1 cellular context compared by ENCODE assay signal in the genomic region with DNA sequence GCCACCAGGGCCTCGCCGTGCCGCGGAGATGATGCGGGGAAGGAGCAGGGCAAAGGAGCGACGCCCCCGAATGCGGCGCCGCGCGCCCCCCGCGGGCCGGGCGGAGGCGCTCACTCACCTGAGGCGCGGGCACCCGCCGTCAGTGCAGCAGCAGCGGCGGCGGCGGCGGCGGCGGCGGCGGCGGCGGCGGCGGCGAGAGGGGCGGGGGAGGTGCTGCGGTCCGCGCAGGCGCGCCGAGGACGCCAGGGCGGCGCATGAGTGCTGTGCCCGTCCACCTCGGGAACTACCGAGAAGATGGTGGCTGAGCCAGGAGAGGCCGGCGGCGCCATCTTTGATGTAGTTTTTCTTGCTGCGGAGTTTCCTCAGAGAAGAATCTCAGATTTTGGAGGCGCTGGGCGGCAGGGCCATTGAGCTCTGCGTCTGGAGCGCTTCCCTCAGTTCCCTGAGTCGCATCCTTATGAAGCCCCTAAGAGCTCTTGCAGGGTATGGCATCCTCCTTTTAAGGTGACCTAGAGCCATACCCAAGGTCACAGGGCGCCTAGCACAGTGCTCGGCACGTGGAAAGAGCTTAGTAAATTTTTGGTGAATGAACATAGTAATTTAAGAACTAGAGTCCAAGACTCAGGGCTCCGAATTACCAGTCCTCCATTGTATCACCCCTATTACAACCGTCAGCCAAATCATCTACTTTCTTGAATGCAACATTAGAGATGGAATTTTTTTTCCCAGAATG.
TF ChIP-seq lines count a peak whose summit lies in the region.

Gene NDRG3 (minus strand): TSS at position 164 of the 733 bp plus-strand sequence. CDS start 24,355 bp downstream, outside the sequence.

TF ChIP-seq in HEK293, 187 proteins besides CTCF, POLR2A, EP300 and RAD21 (continued from another document and continues in another):
- TF ChIP-seq, protein P1, sequence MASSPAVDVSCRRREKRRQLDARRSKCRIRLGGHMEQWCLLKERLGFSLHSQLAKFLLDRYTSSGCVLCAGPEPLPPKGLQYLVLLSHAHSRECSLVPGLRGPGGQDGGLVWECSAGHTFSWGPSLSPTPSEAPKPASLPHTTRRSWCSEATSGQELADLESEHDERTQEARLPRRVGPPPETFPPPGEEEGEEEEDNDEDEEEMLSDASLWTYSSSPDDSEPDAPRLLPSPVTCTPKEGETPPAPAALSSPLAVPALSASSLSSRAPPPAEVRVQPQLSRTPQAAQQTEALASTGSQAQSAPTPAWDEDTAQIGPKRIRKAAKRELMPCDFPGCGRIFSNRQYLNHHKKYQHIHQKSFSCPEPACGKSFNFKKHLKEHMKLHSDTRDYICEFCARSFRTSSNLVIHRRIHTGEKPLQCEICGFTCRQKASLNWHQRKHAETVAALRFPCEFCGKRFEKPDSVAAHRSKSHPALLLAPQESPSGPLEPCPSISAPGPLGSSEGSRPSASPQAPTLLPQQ (tag by site-specific recombination; IDR thresholded peaks at IDR 0.05) = no peak
- TF ChIP-seq SP3 (tag by site-specific recombination; IDR thresholded peaks at IDR 0.05) (no peak), ZNF561 (tag by site-specific recombination; IDR thresholded peaks at IDR 0.05; ENCODE audit: borderline replicate concordance) (0 out of 2 replicates have a peak, but pooled peaks have one; percentile 42), ZSCAN18 (tag by site-specific recombination; IDR thresholded peaks at IDR 0.05) (no peak), ZNF514 (tag by site-specific recombination; IDR thresholded peaks at IDR 0.05) (no peak), ZNF776 (tag by site-specific recombination; IDR thresholded peaks at IDR 0.05; ENCODE audit: borderline replicate concordance) (no peak), ZNF48 (tag by site-specific recombination; IDR thresholded peaks at IDR 0.05) (no peak), ZNF423 (tag by site-specific recombination; IDR thresholded peaks at IDR 0.05) (no peak), ZNF501 (tag by site-specific recombination; IDR thresholded peaks at IDR 0.05) (no peak), KLF9 (tag by site-specific recombination; IDR thresholded peaks at IDR 0.05; ENCODE audit: low read depth) (no peak), ZNF324 (tag by site-specific recombination; IDR thresholded peaks at IDR 0.05) (no peak), ZNF449 (tag by site-specific recombination; IDR thresholded peaks at IDR 0.05) (no peak), TRIM28 (IDR thresholded peaks at IDR 0.05; ENCODE audit: borderline replicate concordance, low read length) (no peak), ZNF16 (tag by site-specific recombination; IDR thresholded peaks at IDR 0.05; ENCODE audit: low read depth) (no peak), ZNF416 (tag by site-specific recombination; IDR thresholded peaks at IDR 0.05) (no peak), ZNF404 (tag by site-specific recombination; IDR thresholded peaks at IDR 0.05) (no peak), REST (tag by site-specific recombination; IDR thresholded peaks at IDR 0.05) (no peak), ZNF623 (tag by site-specific recombination; IDR thresholded peaks at IDR 0.05) (no peak), ZNF555 (tag by site-specific recombination; conservative IDR thresholded peaks at IDR 0.05) (no peak), KLF8 (tag by site-specific recombination; IDR thresholded peaks at IDR 0.05) (no peak), ZNF140 (tag by site-specific recombination; IDR thresholded peaks at IDR 0.05) (no peak), ZNF335 (tag by site-specific recombination; conservative IDR thresholded peaks at IDR 0.05) (peak; percentile 58), ZNF302 (tag by site-specific recombination; IDR thresholded peaks at IDR 0.05; ENCODE audit: low read depth) (no peak), ZNF169 (tag by site-specific recombination; IDR thresholded peaks at IDR 0.05) (no peak), ZBTB44 (tag by site-specific recombination; IDR thresholded peaks at IDR 0.05) (no peak)
- TF ChIP-seq, protein P2, sequence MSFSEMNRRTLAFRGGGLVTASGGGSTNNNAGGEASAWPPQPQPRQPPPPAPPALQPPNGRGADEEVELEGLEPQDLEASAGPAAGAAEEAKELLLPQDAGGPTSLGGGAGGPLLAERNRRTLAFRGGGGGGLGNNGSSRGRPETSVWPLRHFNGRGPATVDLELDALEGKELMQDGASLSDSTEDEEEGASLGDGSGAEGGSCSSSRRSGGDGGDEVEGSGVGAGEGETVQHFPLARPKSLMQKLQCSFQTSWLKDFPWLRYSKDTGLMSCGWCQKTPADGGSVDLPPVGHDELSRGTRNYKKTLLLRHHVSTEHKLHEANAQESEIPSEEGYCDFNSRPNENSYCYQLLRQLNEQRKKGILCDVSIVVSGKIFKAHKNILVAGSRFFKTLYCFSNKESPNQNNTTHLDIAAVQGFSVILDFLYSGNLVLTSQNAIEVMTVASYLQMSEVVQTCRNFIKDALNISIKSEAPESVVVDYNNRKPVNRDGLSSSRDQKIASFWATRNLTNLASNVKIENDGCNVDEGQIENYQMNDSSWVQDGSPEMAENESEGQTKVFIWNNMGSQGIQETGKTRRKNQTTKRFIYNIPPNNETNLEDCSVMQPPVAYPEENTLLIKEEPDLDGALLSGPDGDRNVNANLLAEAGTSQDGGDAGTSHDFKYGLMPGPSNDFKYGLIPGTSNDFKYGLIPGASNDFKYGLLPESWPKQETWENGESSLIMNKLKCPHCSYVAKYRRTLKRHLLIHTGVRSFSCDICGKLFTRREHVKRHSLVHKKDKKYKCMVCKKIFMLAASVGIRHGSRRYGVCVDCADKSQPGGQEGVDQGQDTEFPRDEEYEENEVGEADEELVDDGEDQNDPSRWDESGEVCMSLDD (tag by site-specific recombination; IDR thresholded peaks at IDR 0.05) = no peak
- TF ChIP-seq, protein P3, sequence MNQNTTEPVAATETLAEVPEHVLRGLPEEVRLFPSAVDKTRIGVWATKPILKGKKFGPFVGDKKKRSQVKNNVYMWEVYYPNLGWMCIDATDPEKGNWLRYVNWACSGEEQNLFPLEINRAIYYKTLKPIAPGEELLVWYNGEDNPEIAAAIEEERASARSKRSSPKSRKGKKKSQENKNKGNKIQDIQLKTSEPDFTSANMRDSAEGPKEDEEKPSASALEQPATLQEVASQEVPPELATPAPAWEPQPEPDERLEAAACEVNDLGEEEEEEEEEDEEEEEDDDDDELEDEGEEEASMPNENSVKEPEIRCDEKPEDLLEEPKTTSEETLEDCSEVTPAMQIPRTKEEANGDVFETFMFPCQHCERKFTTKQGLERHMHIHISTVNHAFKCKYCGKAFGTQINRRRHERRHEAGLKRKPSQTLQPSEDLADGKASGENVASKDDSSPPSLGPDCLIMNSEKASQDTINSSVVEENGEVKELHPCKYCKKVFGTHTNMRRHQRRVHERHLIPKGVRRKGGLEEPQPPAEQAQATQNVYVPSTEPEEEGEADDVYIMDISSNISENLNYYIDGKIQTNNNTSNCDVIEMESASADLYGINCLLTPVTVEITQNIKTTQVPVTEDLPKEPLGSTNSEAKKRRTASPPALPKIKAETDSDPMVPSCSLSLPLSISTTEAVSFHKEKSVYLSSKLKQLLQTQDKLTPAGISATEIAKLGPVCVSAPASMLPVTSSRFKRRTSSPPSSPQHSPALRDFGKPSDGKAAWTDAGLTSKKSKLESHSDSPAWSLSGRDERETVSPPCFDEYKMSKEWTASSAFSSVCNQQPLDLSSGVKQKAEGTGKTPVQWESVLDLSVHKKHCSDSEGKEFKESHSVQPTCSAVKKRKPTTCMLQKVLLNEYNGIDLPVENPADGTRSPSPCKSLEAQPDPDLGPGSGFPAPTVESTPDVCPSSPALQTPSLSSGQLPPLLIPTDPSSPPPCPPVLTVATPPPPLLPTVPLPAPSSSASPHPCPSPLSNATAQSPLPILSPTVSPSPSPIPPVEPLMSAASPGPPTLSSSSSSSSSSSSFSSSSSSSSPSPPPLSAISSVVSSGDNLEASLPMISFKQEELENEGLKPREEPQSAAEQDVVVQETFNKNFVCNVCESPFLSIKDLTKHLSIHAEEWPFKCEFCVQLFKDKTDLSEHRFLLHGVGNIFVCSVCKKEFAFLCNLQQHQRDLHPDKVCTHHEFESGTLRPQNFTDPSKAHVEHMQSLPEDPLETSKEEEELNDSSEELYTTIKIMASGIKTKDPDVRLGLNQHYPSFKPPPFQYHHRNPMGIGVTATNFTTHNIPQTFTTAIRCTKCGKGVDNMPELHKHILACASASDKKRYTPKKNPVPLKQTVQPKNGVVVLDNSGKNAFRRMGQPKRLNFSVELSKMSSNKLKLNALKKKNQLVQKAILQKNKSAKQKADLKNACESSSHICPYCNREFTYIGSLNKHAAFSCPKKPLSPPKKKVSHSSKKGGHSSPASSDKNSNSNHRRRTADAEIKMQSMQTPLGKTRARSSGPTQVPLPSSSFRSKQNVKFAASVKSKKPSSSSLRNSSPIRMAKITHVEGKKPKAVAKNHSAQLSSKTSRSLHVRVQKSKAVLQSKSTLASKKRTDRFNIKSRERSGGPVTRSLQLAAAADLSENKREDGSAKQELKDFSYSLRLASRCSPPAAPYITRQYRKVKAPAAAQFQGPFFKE (tag by site-specific recombination; IDR thresholded peaks at IDR 0.05; ENCODE audit: borderline replicate concordance) = no peak
- TF ChIP-seq, protein P4, sequence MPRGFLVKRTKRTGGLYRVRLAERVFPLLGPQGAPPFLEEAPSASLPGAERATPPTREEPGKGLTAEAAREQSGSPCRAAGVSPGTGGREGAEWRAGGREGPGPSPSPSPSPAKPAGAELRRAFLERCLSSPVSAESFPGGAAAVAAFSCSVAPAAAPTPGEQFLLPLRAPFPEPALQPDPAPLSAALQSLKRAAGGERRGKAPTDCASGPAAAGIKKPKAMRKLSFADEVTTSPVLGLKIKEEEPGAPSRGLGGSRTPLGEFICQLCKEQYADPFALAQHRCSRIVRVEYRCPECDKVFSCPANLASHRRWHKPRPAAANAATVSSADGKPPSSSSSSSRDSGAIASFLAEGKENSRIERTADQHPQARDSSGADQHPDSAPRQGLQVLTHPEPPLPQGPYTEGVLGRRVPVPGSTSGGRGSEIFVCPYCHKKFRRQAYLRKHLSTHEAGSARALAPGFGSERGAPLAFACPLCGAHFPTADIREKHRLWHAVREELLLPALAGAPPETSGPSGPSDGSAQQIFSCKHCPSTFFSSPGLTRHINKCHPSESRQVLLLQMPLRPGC (tag by site-specific recombination; IDR thresholded peaks at IDR 0.05) = no peak
- TF ChIP-seq, protein P5, sequence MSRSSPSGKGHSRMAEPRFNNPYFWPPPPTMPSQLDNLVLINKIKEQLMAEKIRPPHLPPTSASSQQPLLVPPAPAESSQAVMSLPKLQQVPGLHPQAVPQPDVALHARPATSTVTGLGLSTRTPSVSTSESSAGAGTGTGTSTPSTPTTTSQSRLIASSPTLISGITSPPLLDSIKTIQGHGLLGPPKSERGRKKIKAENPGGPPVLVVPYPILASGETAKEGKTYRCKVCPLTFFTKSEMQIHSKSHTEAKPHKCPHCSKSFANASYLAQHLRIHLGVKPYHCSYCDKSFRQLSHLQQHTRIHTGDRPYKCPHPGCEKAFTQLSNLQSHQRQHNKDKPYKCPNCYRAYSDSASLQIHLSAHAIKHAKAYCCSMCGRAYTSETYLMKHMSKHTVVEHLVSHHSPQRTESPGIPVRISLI (tag by site-specific recombination; IDR thresholded peaks at IDR 0.05) = no peak
